26 cellular contexts compared by ENCODE assay signal in the genomic region with DNA sequence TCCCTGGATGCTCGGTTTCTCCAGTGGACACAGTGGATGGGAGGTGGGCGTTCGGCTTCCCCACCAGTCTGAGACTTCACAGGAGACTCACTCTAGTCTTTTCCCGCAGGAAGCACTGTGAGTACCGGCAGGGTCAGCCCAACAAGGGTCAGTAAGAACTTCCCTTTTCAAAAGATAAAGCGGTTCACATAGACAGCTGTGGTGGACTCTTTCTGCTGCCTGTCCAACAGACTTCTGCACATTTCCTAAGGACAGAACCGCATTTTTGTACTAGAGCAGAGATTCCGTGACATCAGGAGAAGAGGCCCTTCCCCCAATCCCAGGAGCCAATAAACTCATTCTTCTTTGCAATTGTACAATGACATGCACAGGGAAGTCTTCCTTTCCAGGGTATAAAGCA. TPM values are rescaled to one million over a fixed set of nuclear protein-coding genes. Genes with fewer than 3 reads are reported as not detected.
DNase-seq lines count a peak whose midpoint lies in the region; ATAC-seq and TF ChIP-seq lines count a peak whose summit lies in the region.
"Had no signal": no experiment of that assay in that cellular context is flagged by ENCODE, and none has a peak within 500 bp of the region (broad histone marks: within the 10 kb centered on the region; RNA-seq: fewer than 3 reads in every experiment).

No MANE protein-coding gene starts in this region.

- H3K4me1 Mint-ChIP-seq in HFFc6 (ENCODE audit: low read depth), result 0 out of 2 replicates have a peak, but pooled peaks cover 5% of the 10 kb centered on the region
- no peaks in the 10 kb centered on the region for H3K4me1 Mint-ChIP-seq in stimulated activated naive B cell treated with anti-CD40 and anti-IgM and Interleukin-4, amounts not matched to agents 10 μg/mL and 1 μg/mL and 100 μg/mL, for 72 hours
- H3K4me1 Mint-ChIP-seq: brain had no signal

- no peaks in the 10 kb centered on the region for H3K27me3 ChIP-seq in gastroesophageal sphincter
- H3K27me3 ChIP-seq: heart left ventricle had no signal

- DNase-seq in HFFc6, result no peak
- peak; percentile 26 for DNase-seq in SKM-1 treated with dmso at 0.1 percent for 144 hours (lab: John Stamatoyannopoulos, UW; ENCODE audit: unreplicated experiment)
- no peak for DNase-seq in sciatic nerve (ENCODE audit: low spot score)
- no peak for DNase-seq in stimulated activated naive B cell treated with anti-CD40 and anti-IgM and Interleukin-4, amounts not matched to agents 10 μg/mL and 1 μg/mL and 100 μg/mL, for 72 hours
- DNase-seq in NCI-H1930 (lab: John Stamatoyannopoulos, UW), result no peak
- DNase-seq in activated CD4-positive, alpha-beta T cell treated with anti-CD3 and anti-CD28 coated beads, Interleukin-2, amount 50 U/mL, for 48 hours, result no peak
- DNase-seq: activated CD4-positive, alpha-beta T cell treated with anti-CD3 and anti-CD28 coated beads for 4 hours; activated naive CD4-positive, alpha-beta T cell treated with Interleukin-2 at 50 U/mL for 16 hours; activated T-cell treated with anti-CD3 and anti-CD28 coated beads, Interleukin-2, amount 50 U/mL, for 24 hours; CD4-positive, alpha-beta T cell; heart left ventricle; Karpas-422; NCI-H146; NCI-H2171 treated with DMSO at 0.1 percent for 48 hours; NCI-H524; stimulated activated naive CD4-positive, alpha-beta T cell treated with Interleukin-2 at 50 U/mL for 16 hours; T-helper 1 cell had no signal

- no peak overlapping the region for H3K4me3 Mint-ChIP-seq in HFFc6
- H3K4me3 Mint-ChIP-seq in stimulated activated naive B cell treated with anti-CD40 and anti-IgM and Interleukin-4, amounts not matched to agents 10 μg/mL and 1 μg/mL and 100 μg/mL, for 72 hours, result no peak overlapping the region
- H3K4me3 Mint-ChIP-seq: activated T-cell treated with anti-CD3 and anti-CD28 coated beads, Interleukin-2, amount 50 U/mL, for 24 hours; brain; CD4-positive, alpha-beta T cell had no signal

- TF ChIP-seq CTCF in HFFc6 (IDR thresholded peaks at IDR 0.05), result no peak
- no peak for TF ChIP-seq CTCF in gastroesophageal sphincter (IDR thresholded peaks at IDR 0.05)

- 0 out of 2 replicates have a peak overlapping the region, but pooled peaks have one; percentile 31 for H3K27ac Mint-ChIP-seq in HFFc6
- no peak overlapping the region for H3K27ac Mint-ChIP-seq in stimulated activated naive B cell treated with anti-CD40 and anti-IgM and Interleukin-4, amounts not matched to agents 10 μg/mL and 1 μg/mL and 100 μg/mL, for 72 hours
- H3K27ac Mint-ChIP-seq: activated T-cell treated with anti-CD3 and anti-CD28 coated beads, Interleukin-2, amount 50 U/mL, for 24 hours; brain; CD4-positive, alpha-beta T cell had no signal

- H3K36me3 Mint-ChIP-seq in HFFc6 (ENCODE audit: low read depth), result peaks cover 23% of the 10 kb centered on the region
- no peaks in the 10 kb centered on the region for H3K36me3 Mint-ChIP-seq in stimulated activated naive B cell treated with anti-CD40 and anti-IgM and Interleukin-4, amounts not matched to agents 10 μg/mL and 1 μg/mL and 100 μg/mL, for 72 hours
- H3K36me3 Mint-ChIP-seq: brain had no signal

- H3K27me3 Mint-ChIP-seq in HFFc6 (ENCODE audit: insufficient read depth), result peaks cover 4% of the 10 kb centered on the region; the same call in 1 of the 2 replicates
- H3K27me3 Mint-ChIP-seq in stimulated activated naive B cell treated with anti-CD40 and anti-IgM and Interleukin-4, amounts not matched to agents 10 μg/mL and 1 μg/mL and 100 μg/mL, for 72 hours, result peaks cover 6 to 11% of the 10 kb centered on the region in 2 donors
- H3K27me3 Mint-ChIP-seq: activated T-cell treated with anti-CD3 and anti-CD28 coated beads, Interleukin-2, amount 50 U/mL, for 24 hours; CD4-positive, alpha-beta T cell had no signal

- H3K4me3 ChIP-seq in gastroesophageal sphincter, result no peak overlapping the region
- H3K4me3 ChIP-seq: GM12878, heart left ventricle had no signal

- peaks cover 0 to 36% (median 10%) of the 10 kb centered on the region in 3 donors for H3K4me1 ChIP-seq in gastroesophageal sphincter

- WGBS in gastroesophageal sphincter (ENCODE audit: low coverage in 1 of 2), 2 donors, result 88% methylated on average over 2 of the region's 8 CpGs; no CpG with 5 or more reads in 1 of the 2 donors

- peaks cover 0 to 22% of the 10 kb centered on the region in 2 donors for H3K36me3 ChIP-seq in gastroesophageal sphincter

- TF ChIP-seq POLR2A in gastroesophageal sphincter (IDR thresholded peaks at IDR 0.05), result no peak

- H3K9me3 Mint-ChIP-seq in HFFc6, result no peaks in the 10 kb centered on the region
- H3K9me3 Mint-ChIP-seq in stimulated activated naive B cell treated with anti-CD40 and anti-IgM and Interleukin-4, amounts not matched to agents 10 μg/mL and 1 μg/mL and 100 μg/mL, for 72 hours, result no peaks in the 10 kb centered on the region
- H3K9me3 Mint-ChIP-seq: activated T-cell treated with anti-CD3 and anti-CD28 coated beads, Interleukin-2, amount 50 U/mL, for 24 hours; brain; CD4-positive, alpha-beta T cell had no signal

- ATAC-seq in gastroesophageal sphincter (peak; percentile 11), sciatic nerve (peak; percentile 37), HG03108 (IDR thresholded peaks at IDR 0.05; ENCODE audit: unreplicated experiment) (no peak)
- ATAC-seq in stimulated activated naive B cell treated with anti-CD40 and anti-IgM and Interleukin-4, amounts not matched to agents 10 μg/mL and 1 μg/mL and 100 μg/mL, for 72 hours (replicated peaks), result no peak
- ATAC-seq: GM12878, Panc1 had no signal

- intact Hi-C loops in sciatic nerve (cut with DNase I), result no loop called here

- no peak for TF ChIP-seq EP300 in gastroesophageal sphincter (IDR thresholded peaks at IDR 0.05)

- peak overlapping the region in 2 of 4 donors; percentile 71 to 83 for H3K27ac ChIP-seq in gastroesophageal sphincter
- H3K27ac ChIP-seq: epithelial cell of prostate, parathyroid adenoma had no signal

- H3K9me3 ChIP-seq in gastroesophageal sphincter, result no peaks in the 10 kb centered on the region
- H3K9me3 ChIP-seq: heart left ventricle had no signal

RNA-seq across cellular contexts. Expression of a gene that starts 10.4 kb away (rescaled TPM):
- 100 to 1,000 TPM in 3 of 6 experiments, 10 to 100 TPM in 3; 91.5 to 124 (median 106) TPM for total RNA-seq in HFFc6 (2021; fragmentation: NEBNext Ultra II Directional; extraction: Animal tissue kit (Norgen Biotek cat#: 25700))
- total RNA-seq in gastroesophageal sphincter, result 100 to 1,000 TPM in 3 of 4 donors, 10 to 100 TPM in 1; 86.5 to 139 (median 119) TPM
- total RNA-seq in sciatic nerve, result 99.7 TPM

RNA-seq across cellular contexts. Expression of a gene that starts 19.0 kb away (rescaled TPM):
- total RNA-seq in HFFc6 (2021; fragmentation: NEBNext Ultra II Directional; extraction: Animal tissue kit (Norgen Biotek cat#: 25700)), result under 1 TPM in 1 of 6 experiments, not detected in 5; 0.18 TPM
- total RNA-seq in gastroesophageal sphincter (10 to 100 TPM in 1 of 4 donors, 1 to 10 TPM in 1, under 1 TPM in 1, not detected in 1; 0.62 to 19.9 (median 5.2) TPM), sciatic nerve (16.8 TPM)

RNA-seq across cellular contexts. Expression of a gene that starts 50.4 kb away (rescaled TPM):
- total RNA-seq in HFFc6 (2021; fragmentation: NEBNext Ultra II Directional; extraction: Animal tissue kit (Norgen Biotek cat#: 25700)), result under 1 TPM in 2 of 6 experiments, not detected in 4; 0.19 to 0.28 TPM
- total RNA-seq in gastroesophageal sphincter (under 1 TPM in 2 of 4 donors, not detected in 2; 0.45 to 0.89 TPM), sciatic nerve (0.58 TPM)
- total RNA-seq: kidney epithelial cell, lung microvascular endothelial cell had no signal

RNA-seq across cellular contexts. Expression of a gene that starts 52.5 kb away (rescaled TPM):
- 100 to 1,000 TPM; 105 to 122 (median 112) TPM for total RNA-seq in HFFc6 (2021; fragmentation: NEBNext Ultra II Directional; extraction: Animal tissue kit (Norgen Biotek cat#: 25700))
- 100 to 1,000 TPM; 150 to 356 (median 227) TPM for total RNA-seq in gastroesophageal sphincter
- 215 TPM for total RNA-seq in sciatic nerve

RNA-seq across cellular contexts. Expression of a gene that starts 57.4 kb away (rescaled TPM):
- 1 to 10 TPM; 4.3 to 8.2 (median 6.5) TPM for total RNA-seq in HFFc6 (2021; fragmentation: NEBNext Ultra II Directional; extraction: Animal tissue kit (Norgen Biotek cat#: 25700))
- 10 to 100 TPM; 11.6 to 31.3 (median 16.4) TPM for total RNA-seq in gastroesophageal sphincter
- 23.5 TPM for total RNA-seq in sciatic nerve

Comparison
In these comparisons a context has a peak if more than half of its experiments do, and no peak if none do; other contexts are left out.
1. ATAC-seq: peak in gastroesophageal sphincter (single experiment) and sciatic nerve (single experiment); none in HG03108 (single experiment) and stimulated activated naive B cell treated with anti-CD40 and anti-IgM and Interleukin-4, amounts not matched to agents 10 μg/mL and 1 μg/mL and 100 μg/mL, for 72 hours (0 of 2).